ENCODE assay signal across 12 cellular contexts in genomic region chr2:216056739-216057138, GRCh38. TPM values are rescaled to one million over a fixed set of nuclear protein-coding genes. Genes with fewer than 3 reads are reported as not detected.
DNase-seq lines count a peak whose midpoint lies in the region; ATAC-seq and TF ChIP-seq lines count a peak whose summit lies in the region.
"Had no signal": no experiment of that assay in that cellular context is flagged by ENCODE, and none has a peak within 500 bp of the region (broad histone marks: within the 10 kb centered on the region; RNA-seq: fewer than 3 reads in every experiment).

No MANE protein-coding gene starts in this region.

- no peak overlapping the region; the same call in 1 of the 2 replicates for H2AFZ ChIP-seq in OCI-LY7 (ENCODE audit: low read length)

- H3K4me1 ChIP-seq in liver (ENCODE audit: control insufficient read depth in 4 of 4, insufficient read depth in 4 of 4, low read length in 3 of 4) (peaks cover 0 to 36% (median 22%) of the 10 kb centered on the region in 4 donors), OCI-LY7 (ENCODE audit: insufficient read depth, low read length, poor library complexity, severe bottlenecking) (peaks cover 13% of the 10 kb centered on the region)

- H3K27ac ChIP-seq in liver (ENCODE audit: low read depth in 1 of 2, low read length in 2 of 2), result peak overlapping the region; percentile 32 to 70
- no peak overlapping the region for H3K27ac ChIP-seq in OCI-LY7 (ENCODE audit: low read depth, low read length, poor library complexity, severe bottlenecking)

- 62% methylated on average over 3 of the region's 3 CpGs for WGBS in liver

- CTCF ChIA-PET in OCI-LY7 (lab: Charles Lee; ENCODE audit: unreplicated experiment), result no interaction called here

- POLR2A ChIA-PET in OCI-LY7 (lab: Charles Lee), result interaction anchor here (0.7 kb wide), 3 partner anchors 22 to 166 kb away, joined by 4 to 9 read pairs (median 6); no protein-coding TSS in a partner anchor

- peak overlapping the region in 1 of 2 donors; percentile 47 for H3K9ac ChIP-seq in liver (ENCODE audit: low read depth in 1 of 2, low read length in 2 of 2)

- H4K20me1 ChIP-seq in OCI-LY7 (ENCODE audit: insufficient read depth, low read length), result no peaks in the 10 kb centered on the region

- no peaks in the 10 kb centered on the region for H3K9me2 ChIP-seq in OCI-LY7 (ENCODE audit: insufficient read depth, low read length)

- no peaks in the 10 kb centered on the region for H3K27me3 ChIP-seq in liver (ENCODE audit: control insufficient read depth in 4 of 4, insufficient read depth in 4 of 4, low read length in 3 of 4)

- TF ChIP-seq CTCF in GM13977 (IDR thresholded peaks at IDR 0.05; ENCODE audit: extremely low read depth, insufficient read depth, missing control alignments), result no peak
- TF ChIP-seq CTCF in liver (IDR thresholded peaks at IDR 0.05; ENCODE audit: low read depth, low read length, missing input control), result no peak
- TF ChIP-seq CTCF in OCI-LY7 (conservative IDR thresholded peaks at IDR 0.05; ENCODE audit: low read length), result no peak

- H3K4me2 ChIP-seq in OCI-LY7 (ENCODE audit: low read length), result no peak overlapping the region

- no peak overlapping the region for H3K4me3 ChIP-seq in liver (ENCODE audit: low read depth in 1 of 3, low read length in 3 of 3)
- H3K4me3 ChIP-seq in OCI-LY7 (ENCODE audit: low read depth, low read length, poor library complexity, severe bottlenecking), result no peak overlapping the region

- peak; percentile 31 for DNase-seq in GM13977 (ENCODE audit: low spot score)
- no peak for DNase-seq in G401 (ENCODE audit: low spot score)
- no peak for DNase-seq in NCI-H146 treated with DMSO at 0.1 percent for 48 hours (lab: John Stamatoyannopoulos, UW; ENCODE audit: unreplicated experiment)
- DNase-seq in NCI-H82 (lab: John Stamatoyannopoulos, UW), result no peak
- DNase-seq in OCI-LY7 (ENCODE audit: low spot score), result no peak
- DNase-seq: activated gamma-delta T cell, IMR-90, right cardiac atrium, RPMI8226 had no signal

- intact Hi-C loops in OCI-LY7 (cut with micrococcal nuclease; ENCODE audit: unreplicated experiment), result no loop called here

- H3K36me3 ChIP-seq in liver (ENCODE audit: control insufficient read depth in 4 of 4, insufficient read depth in 3 of 4, low read depth in 1 of 4, low read length in 3 of 4), result peaks cover 0 to 9% (median 8%) of the 10 kb centered on the region in 4 donors
- H3K36me3 ChIP-seq in OCI-LY7 (ENCODE audit: insufficient read depth, low read length), result no peaks in the 10 kb centered on the region

- in situ Hi-C loops in GM13977 (cut with MboI; ENCODE audit: low pct_unique_long_range_greater_than_20kb, low sequenced_read_pairs, unreplicated experiment) (no loop called here), G401 (cut with HindIII; ENCODE audit: low sequenced_read_pairs) (no loop called here)

- H3K9me3 ChIP-seq in liver (ENCODE audit: control insufficient read depth in 4 of 4, low read length in 3 of 4), result no peaks in the 10 kb centered on the region
- no peaks in the 10 kb centered on the region for H3K9me3 ChIP-seq in OCI-LY7 (ENCODE audit: low read length)

- no peaks in the 10 kb centered on the region for H3K79me2 ChIP-seq in OCI-LY7 (ENCODE audit: insufficient read depth, low read depth, low read length)

- ATAC-seq in GM21447 (IDR thresholded peaks at IDR 0.05; ENCODE audit: unreplicated experiment) (peak; percentile 37), HG03460 (IDR thresholded peaks at IDR 0.05; ENCODE audit: unreplicated experiment) (peak; percentile 38)
- ATAC-seq: right cardiac atrium had no signal

- BruUV-seq in OCI-LY7 (replicated peaks; lab: Mats Ljungman, UMichigan), result no TSS peak

- TF ChIP-seq RAD21 in liver (IDR thresholded peaks at IDR 0.05), result no peak

TF ChIP-seq in liver, 16 proteins besides CTCF, POLR2A, EP300 and RAD21:
- TF ChIP-seq, protein P1, sequence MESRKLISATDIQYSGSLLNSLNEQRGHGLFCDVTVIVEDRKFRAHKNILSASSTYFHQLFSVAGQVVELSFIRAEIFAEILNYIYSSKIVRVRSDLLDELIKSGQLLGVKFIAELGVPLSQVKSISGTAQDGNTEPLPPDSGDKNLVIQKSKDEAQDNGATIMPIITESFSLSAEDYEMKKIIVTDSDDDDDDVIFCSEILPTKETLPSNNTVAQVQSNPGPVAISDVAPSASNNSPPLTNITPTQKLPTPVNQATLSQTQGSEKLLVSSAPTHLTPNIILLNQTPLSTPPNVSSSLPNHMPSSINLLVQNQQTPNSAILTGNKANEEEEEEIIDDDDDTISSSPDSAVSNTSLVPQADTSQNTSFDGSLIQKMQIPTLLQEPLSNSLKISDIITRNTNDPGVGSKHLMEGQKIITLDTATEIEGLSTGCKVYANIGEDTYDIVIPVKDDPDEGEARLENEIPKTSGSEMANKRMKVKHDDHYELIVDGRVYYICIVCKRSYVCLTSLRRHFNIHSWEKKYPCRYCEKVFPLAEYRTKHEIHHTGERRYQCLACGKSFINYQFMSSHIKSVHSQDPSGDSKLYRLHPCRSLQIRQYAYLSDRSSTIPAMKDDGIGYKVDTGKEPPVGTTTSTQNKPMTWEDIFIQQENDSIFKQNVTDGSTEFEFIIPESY (IDR thresholded peaks at IDR 0.05), result no peak
- TF ChIP-seq FOXA2 (IDR thresholded peaks at IDR 0.05), result no peak
- TF ChIP-seq GABPA (IDR thresholded peaks at IDR 0.05 in 1 of 2, conservative IDR thresholded peaks at IDR 0.05 in 1 of 2), result no peak
- no peak for TF ChIP-seq YY1 (IDR thresholded peaks at IDR 0.05)
- TF ChIP-seq, protein P2, sequence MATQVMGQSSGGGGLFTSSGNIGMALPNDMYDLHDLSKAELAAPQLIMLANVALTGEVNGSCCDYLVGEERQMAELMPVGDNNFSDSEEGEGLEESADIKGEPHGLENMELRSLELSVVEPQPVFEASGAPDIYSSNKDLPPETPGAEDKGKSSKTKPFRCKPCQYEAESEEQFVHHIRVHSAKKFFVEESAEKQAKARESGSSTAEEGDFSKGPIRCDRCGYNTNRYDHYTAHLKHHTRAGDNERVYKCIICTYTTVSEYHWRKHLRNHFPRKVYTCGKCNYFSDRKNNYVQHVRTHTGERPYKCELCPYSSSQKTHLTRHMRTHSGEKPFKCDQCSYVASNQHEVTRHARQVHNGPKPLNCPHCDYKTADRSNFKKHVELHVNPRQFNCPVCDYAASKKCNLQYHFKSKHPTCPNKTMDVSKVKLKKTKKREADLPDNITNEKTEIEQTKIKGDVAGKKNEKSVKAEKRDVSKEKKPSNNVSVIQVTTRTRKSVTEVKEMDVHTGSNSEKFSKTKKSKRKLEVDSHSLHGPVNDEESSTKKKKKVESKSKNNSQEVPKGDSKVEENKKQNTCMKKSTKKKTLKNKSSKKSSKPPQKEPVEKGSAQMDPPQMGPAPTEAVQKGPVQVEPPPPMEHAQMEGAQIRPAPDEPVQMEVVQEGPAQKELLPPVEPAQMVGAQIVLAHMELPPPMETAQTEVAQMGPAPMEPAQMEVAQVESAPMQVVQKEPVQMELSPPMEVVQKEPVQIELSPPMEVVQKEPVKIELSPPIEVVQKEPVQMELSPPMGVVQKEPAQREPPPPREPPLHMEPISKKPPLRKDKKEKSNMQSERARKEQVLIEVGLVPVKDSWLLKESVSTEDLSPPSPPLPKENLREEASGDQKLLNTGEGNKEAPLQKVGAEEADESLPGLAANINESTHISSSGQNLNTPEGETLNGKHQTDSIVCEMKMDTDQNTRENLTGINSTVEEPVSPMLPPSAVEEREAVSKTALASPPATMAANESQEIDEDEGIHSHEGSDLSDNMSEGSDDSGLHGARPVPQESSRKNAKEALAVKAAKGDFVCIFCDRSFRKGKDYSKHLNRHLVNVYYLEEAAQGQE (IDR thresholded peaks at IDR 0.05), result no peak
- TF ChIP-seq HNF4G (IDR thresholded peaks at IDR 0.05), result no peak
- TF ChIP-seq MAX (IDR thresholded peaks at IDR 0.05), result no peak
- TF ChIP-seq RXRA (IDR thresholded peaks at IDR 0.05), result no peak
- TF ChIP-seq JUND (IDR thresholded peaks at IDR 0.05), result no peak
- TF ChIP-seq FOXA1 (IDR thresholded peaks at IDR 0.05), result no peak
- TF ChIP-seq TAF1 (conservative IDR thresholded peaks at IDR 0.05), result no peak
- TF ChIP-seq EGR1 (IDR thresholded peaks at IDR 0.05; ENCODE audit: low read depth in 2 of 2), result no peak
- TF ChIP-seq HNF4A (conservative IDR thresholded peaks at IDR 0.05), result no peak
- TF ChIP-seq SP1 (IDR thresholded peaks at IDR 0.05), result no peak
- TF ChIP-seq, protein P3, sequence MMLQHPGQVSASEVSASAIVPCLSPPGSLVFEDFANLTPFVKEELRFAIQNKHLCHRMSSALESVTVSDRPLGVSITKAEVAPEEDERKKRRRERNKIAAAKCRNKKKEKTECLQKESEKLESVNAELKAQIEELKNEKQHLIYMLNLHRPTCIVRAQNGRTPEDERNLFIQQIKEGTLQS (IDR thresholded peaks at IDR 0.05), result no peak
- no peak for TF ChIP-seq NR2F2 (IDR thresholded peaks at IDR 0.05)

RNA-seq across cellular contexts. Expression of gene PECR, which starts 24.9 kb away (rescaled TPM):
- 100 to 1,000 TPM in 1 of 2 donors, 10 to 100 TPM in 1; 67.5 to 152 TPM for total RNA-seq in liver
- 10 to 100 TPM; 31.8 to 63.5 TPM for polyA plus RNA-seq in liver
- total RNA-seq in G401 (2014; rRNA removed; shearing (Covaris generic)), result 10.3 and 11.2 TPM in 2 replicates
- total RNA-seq in OCI-LY7 (2014; rRNA removed; shearing (Covaris generic)), result 2.3 and 7.3 TPM in 2 replicates
- total RNA-seq in OCI-LY7 (2022), result 5.3 and 5.7 TPM in 2 replicates

RNA-seq across cellular contexts. Expression of gene TMEM169, which starts 25.0 kb away (rescaled TPM):
- 1 to 10 TPM in 1 of 2 donors, under 1 TPM in 1; 0.75 to 1.9 TPM for total RNA-seq in liver
- under 1 TPM; 0.42 to 0.85 TPM for polyA plus RNA-seq in liver
- 0.12 and 0.37 TPM in 2 replicates for total RNA-seq in G401 (2014; rRNA removed; shearing (Covaris generic))
- 0.09 and 0.59 TPM in 2 replicates for total RNA-seq in OCI-LY7 (2014; rRNA removed; shearing (Covaris generic))
- total RNA-seq in OCI-LY7 (2022), result 0.42 and 0.57 TPM in 2 replicates

RNA-seq across cellular contexts. Expression of gene MREG, which starts 43.4 kb away (rescaled TPM):
- total RNA-seq in liver (1 to 10 TPM; 2.4 to 3.0 TPM), OCI-LY7 (2022) (5.3 and 5.6 TPM in 2 replicates)
- polyA plus RNA-seq in liver, result 1 to 10 TPM in 1 of 2 donors, under 1 TPM in 1; 0.87 to 3.1 TPM
- total RNA-seq in G401 (2014; rRNA removed; shearing (Covaris generic)), result 4.0 and 4.2 TPM in 2 replicates
- 9.3 and 10.8 TPM in 2 replicates for total RNA-seq in OCI-LY7 (2014; rRNA removed; shearing (Covaris generic))

RNA-seq across cellular contexts. Expression of gene XRCC5, which starts 52.4 kb away (rescaled TPM):
- 100 to 1,000 TPM; 104 to 140 TPM for total RNA-seq in liver
- 10 to 100 TPM; 63.7 to 65.4 TPM for polyA plus RNA-seq in liver
- total RNA-seq in G401 (2014; rRNA removed; shearing (Covaris generic)), result 292 and 431 TPM in 2 replicates
- 174 and 180 TPM in 2 replicates for total RNA-seq in OCI-LY7 (2014; rRNA removed; shearing (Covaris generic))
- 294 and 344 TPM in 2 replicates for total RNA-seq in OCI-LY7 (2022)
